Comparison of ENCODE assay signal across 1 cellular context in genomic region chr1:166911624-166912023, GRCh38.
TF ChIP-seq lines count a peak whose summit lies in the region.

No MANE protein-coding gene starts in this region.

TF ChIP-seq in HCT116, 20 proteins besides CTCF, POLR2A, EP300 and RAD21 (continued from another document):
- TF ChIP-seq YY1 (IDR thresholded peaks at IDR 0.05; ENCODE audit: extremely low read depth, insufficient replicate concordance, low read depth, low read length) (no peak), FOSL1 (IDR thresholded peaks at IDR 0.05; ENCODE audit: low read depth) (no peak), CEBPB (IDR thresholded peaks at IDR 0.05; ENCODE audit: low read depth) (no peak), EGR1 (IDR thresholded peaks at IDR 0.05; ENCODE audit: low read depth) (no peak), ZNF274 (IDR thresholded peaks at IDR 0.05; ENCODE audit: low read depth, low read length) (no peak), SIN3A (IDR thresholded peaks at IDR 0.05; ENCODE audit: low read depth) (no peak), SP1 (IDR thresholded peaks at IDR 0.05; ENCODE audit: low read depth) (no peak)
TF ChIP-seq in HCT116: peak in this region for 0.
